23 cellular contexts compared by ENCODE assay signal in the genomic region with DNA sequence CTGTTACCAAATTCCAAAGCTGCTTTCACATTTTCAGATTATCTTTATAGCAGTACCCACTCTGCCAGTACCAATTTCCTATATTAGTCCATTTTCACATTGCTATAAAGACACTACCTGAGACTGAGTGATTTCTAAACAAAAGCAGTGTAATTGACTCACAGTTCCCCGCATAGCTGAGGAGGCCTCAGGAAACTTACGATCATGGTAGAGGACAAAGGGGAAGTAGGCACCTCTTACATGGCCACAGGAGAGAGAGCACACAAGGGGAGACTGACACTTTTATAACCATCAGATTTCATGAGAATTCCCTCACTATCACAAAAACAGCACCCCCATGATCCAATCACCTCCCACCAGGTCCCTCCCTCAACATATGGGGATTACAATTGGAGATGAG.
A peak's percentile ranks its signal among the peaks of the same experiment; 100 is the strongest.
DNase-seq lines count a peak whose midpoint lies in the region; ATAC-seq and TF ChIP-seq lines count a peak whose summit lies in the region.
"Had no signal": no experiment of that assay in that cellular context is flagged by ENCODE, and none has a peak within 500 bp of the region (broad histone marks: within the 10 kb centered on the region; RNA-seq: fewer than 3 reads in every experiment).

No MANE protein-coding gene starts in this region.

- peak; percentile 50 for ATAC-seq in GM21723 (IDR thresholded peaks at IDR 0.05; ENCODE audit: unreplicated experiment)
- ATAC-seq: activated CD8-positive, alpha-beta T cell treated with anti-CD3 and anti-CD28 coated beads for 36 hours; heart left ventricle; left ventricle myocardium superior; mucosa of descending colon; stimulated activated naive CD8-positive, alpha-beta T cell treated with anti-CD3 and anti-CD28 coated beads, Interleukin-15, Interleukin-2, amounts not matched to agents 100 U/mL and 50 U/mL, for 24 hours had no signal

- peak overlapping the region; percentile 3 for H3K9ac ChIP-seq in HUES6 (ENCODE audit: low read length)

- peaks cover 11% of the 10 kb centered on the region; the same call in 1 of the 2 replicates for H3K9me3 ChIP-seq in HUES6 (ENCODE audit: control insufficient read depth, insufficient read depth, low read depth, low read length)

- H3K4me3 Mint-ChIP-seq in nephron progenitor cell: no peak overlapping the region
- H3K4me3 Mint-ChIP-seq: activated CD8-positive, alpha-beta T cell treated with anti-CD3 and anti-CD28 coated beads for 36 hours; activated naive CD4-positive, alpha-beta T cell treated with anti-CD3 and anti-CD28 coated beads for 36 hours; HFFc6; immature natural killer cell had no signal

- TF ChIP-seq CTCF in nephron progenitor cell (IDR thresholded peaks at IDR 0.05): no peak

- H3K36me3 ChIP-seq in HUES6 (ENCODE audit: control insufficient read depth, insufficient read depth, low read length): peaks cover 8% of the 10 kb centered on the region; the same call in 1 of the 2 replicates
- H3K36me3 ChIP-seq: cardiac muscle cell, heart left ventricle had no signal

- H3K4me1 Mint-ChIP-seq in nephron progenitor cell: no peaks in the 10 kb centered on the region
- H3K4me1 Mint-ChIP-seq: immature natural killer cell had no signal

- peaks cover 22% of the 10 kb centered on the region for H3K9me3 Mint-ChIP-seq in nephron progenitor cell
- H3K9me3 Mint-ChIP-seq: activated CD8-positive, alpha-beta T cell treated with anti-CD3 and anti-CD28 coated beads for 36 hours had no signal

- H3K4me1 ChIP-seq in HUES6 (ENCODE audit: control insufficient read depth, insufficient read depth, low read length): peaks cover 17% of the 10 kb centered on the region
- H3K4me1 ChIP-seq: heart left ventricle, tibial artery had no signal

- no peaks in the 10 kb centered on the region for H3K27me3 ChIP-seq in HUES6 (ENCODE audit: control insufficient read depth, insufficient read depth, low read length)
- H3K27me3 ChIP-seq: cardiac muscle cell, heart left ventricle, tibial artery had no signal

- H3K4me3 ChIP-seq in HUES6 (ENCODE audit: low read depth, low read length): no peak overlapping the region
- H3K4me3 ChIP-seq: cardiac muscle cell, heart left ventricle, mucosa of descending colon, skin epidermis, tibial artery had no signal

- peaks cover 10% of the 10 kb centered on the region for H3K36me3 Mint-ChIP-seq in nephron progenitor cell (ENCODE audit: low read depth)

- H3K27ac Mint-ChIP-seq in nephron progenitor cell: peak overlapping the region; percentile 2
- H3K27ac Mint-ChIP-seq: activated CD8-positive, alpha-beta T cell treated with anti-CD3 and anti-CD28 coated beads for 36 hours; activated naive CD4-positive, alpha-beta T cell treated with anti-CD3 and anti-CD28 coated beads for 36 hours; HFFc6; immature natural killer cell had no signal

- DNase-seq in SKM-1 treated with dmso at 0.1 percent for 144 hours (lab: John Stamatoyannopoulos, UW; ENCODE audit: unreplicated experiment) (peak; percentile 66), nephron progenitor cell (no peak), DMS53 (lab: John Stamatoyannopoulos, UW) (no peak), H4 (ENCODE audit: low spot score) (no peak), glomerular visceral epithelial cell (ENCODE audit: extremely low spot score) (no peak), NCI-H446 treated with DMSO at 0.1 percent for 48 hours (lab: John Stamatoyannopoulos, UW) (no peak)
- DNase-seq: activated CD8-positive, alpha-beta T cell treated with anti-CD3 and anti-CD28 coated beads for 36 hours; activated naive CD4-positive, alpha-beta T cell treated with anti-CD3 and anti-CD28 coated beads for 36 hours; activated T-cell treated with anti-CD3 and anti-CD28 coated beads, Interleukin-2, amount 50 U/mL, for 1 hour; heart left ventricle; HFFc6; immature natural killer cell; left ventricle myocardium superior; mucosa of descending colon; NCI-H69; SHP77 treated with DMSO at 0.1 percent for 48 hours; stimulated activated naive CD8-positive, alpha-beta T cell treated with anti-CD3 and anti-CD28 coated beads, Interleukin-15, Interleukin-2, amounts not matched to agents 100 U/mL and 50 U/mL, for 24 hours; T-helper 2 cell; tibial artery had no signal

- peaks cover 3% of the 10 kb centered on the region for H3K27me3 Mint-ChIP-seq in nephron progenitor cell (ENCODE audit: low read depth, poor library complexity)
- H3K27me3 Mint-ChIP-seq: activated CD8-positive, alpha-beta T cell treated with anti-CD3 and anti-CD28 coated beads for 36 hours had no signal

- H3K27ac ChIP-seq in HUES6 (ENCODE audit: low read depth, low read length): peak overlapping the region; percentile 78; the same call in 1 of the 2 replicates
- H3K27ac ChIP-seq: cardiac muscle cell, heart left ventricle, skin epidermis, tibial artery had no signal
